Comparison of ENCODE assay signal across 2 cellular contexts in genomic region chr4:73691759-73692158, GRCh38.
TF ChIP-seq lines count a peak whose summit lies in the region.

No MANE protein-coding gene starts in this region.

TF ChIP-seq in IMR-90, 13 proteins besides CTCF, POLR2A, EP300 and RAD21 (continued from another document):
- TF ChIP-seq SMC3 (IDR thresholded peaks at IDR 0.05; ENCODE audit: low read depth, low read length), result no peak
- no peak for TF ChIP-seq ELK1 (IDR thresholded peaks at IDR 0.05; ENCODE audit: borderline replicate concordance, low read depth, low read length)
- TF ChIP-seq CHD1 (IDR thresholded peaks at IDR 0.05; ENCODE audit: low read depth, low read length), result no peak

TF ChIP-seq in SK-N-SH, 30 proteins besides CTCF, POLR2A, EP300 and RAD21 (continued from another document):
- no peak for TF ChIP-seq NFIC (IDR thresholded peaks at IDR 0.05; ENCODE audit: borderline replicate concordance)
